In the genomic region with DNA sequence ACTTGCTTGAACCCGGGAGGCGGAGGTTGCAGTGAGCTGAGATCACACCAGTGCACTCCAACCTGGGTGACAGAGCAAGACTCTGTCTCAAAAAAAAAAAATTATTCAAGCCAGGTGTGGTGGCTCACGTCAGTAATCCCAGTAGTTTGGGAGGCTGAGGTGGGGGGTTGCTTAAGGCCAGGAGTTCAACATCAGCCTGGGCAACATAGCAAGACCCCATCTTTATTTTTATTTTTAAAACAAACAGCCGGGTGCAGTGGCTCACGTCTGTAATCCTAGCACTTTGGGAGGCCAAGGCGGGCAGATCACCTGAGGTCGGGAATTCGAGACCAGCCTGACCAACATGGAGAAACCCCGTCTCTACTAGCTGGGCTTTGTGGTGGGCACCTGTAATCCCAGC, we compare ENCODE assay signal across 4 cellular contexts. TPM values are rescaled to one million over a fixed set of nuclear protein-coding genes. Genes with fewer than 3 reads are reported as not detected.
"Had no signal": no experiment of that assay in that cellular context is flagged by ENCODE, and none has a peak within 500 bp of the region (broad histone marks: within the 10 kb centered on the region; RNA-seq: fewer than 3 reads in every experiment).

No MANE protein-coding gene starts in this region.

RNA-seq across cellular contexts. Expression of a gene that starts 12.0 kb away (rescaled TPM):
- total RNA-seq: LHCN-M2, M059J, MCF 10A, NCI-H460 had no signal
